Comparison of ENCODE assay signal across 1 cellular context in genomic region chr2:231928481-231928880, GRCh38.
TF ChIP-seq lines count a peak whose summit lies in the region.

No MANE protein-coding gene starts in this region.

TF ChIP-seq in HCT116, 20 proteins besides CTCF, POLR2A, EP300 and RAD21 (continued from another document):
- no peak for TF ChIP-seq MAX (IDR thresholded peaks at IDR 0.05)
TF ChIP-seq in HCT116: peak in this region for 0.
